Comparison of ENCODE assay signal across 13 cellular contexts in the genomic region with DNA sequence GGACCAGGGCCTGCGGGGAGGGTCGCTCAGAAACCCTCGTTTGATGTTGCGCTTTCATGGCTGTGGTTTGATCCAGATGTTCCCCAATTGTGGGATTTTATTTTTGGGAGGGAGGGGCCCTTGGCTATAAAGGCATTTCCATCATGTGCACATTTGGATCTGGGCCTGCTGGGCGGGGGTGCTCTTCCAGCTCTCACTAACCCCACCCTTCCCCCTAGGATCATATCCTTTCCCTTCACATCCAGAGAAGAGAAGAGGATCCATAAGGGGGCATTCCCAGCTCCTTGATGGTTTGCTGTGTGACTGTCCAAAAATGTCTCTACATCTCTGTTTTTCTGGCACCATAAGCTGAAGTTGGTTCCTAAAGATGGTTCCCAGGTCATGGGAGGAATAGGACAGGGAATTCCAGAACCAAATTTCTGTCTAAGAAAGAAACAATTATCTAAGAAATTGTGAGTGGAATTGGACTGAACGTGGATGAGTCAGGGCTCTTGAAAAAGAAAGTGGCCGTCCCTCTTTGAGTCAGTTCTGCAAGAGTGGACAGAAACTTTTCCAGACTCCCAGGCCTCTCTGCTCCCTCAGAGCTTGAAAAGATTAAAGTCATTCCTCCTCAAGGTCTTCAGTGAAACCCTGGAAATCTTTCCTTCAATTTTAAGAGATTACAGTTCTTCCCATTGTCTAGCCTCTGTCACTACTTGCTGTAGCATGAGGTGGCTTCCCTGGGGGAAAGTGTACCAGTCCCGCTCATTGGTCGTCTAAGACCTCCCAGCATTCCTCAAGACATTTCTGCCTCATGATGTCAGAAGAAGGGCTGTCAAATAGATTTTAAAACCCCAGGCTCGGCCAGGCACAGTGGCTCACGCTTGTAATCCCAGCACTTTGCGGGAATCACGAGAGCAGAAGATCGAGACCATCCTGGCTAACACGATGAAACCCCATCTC. TPM values are rescaled to one million over a fixed set of nuclear protein-coding genes. Genes with fewer than 3 reads are reported as not detected.
DNase-seq lines count a peak whose midpoint lies in the region; ATAC-seq, FAIRE-seq and TF ChIP-seq lines count a peak whose summit lies in the region.
"Had no signal": no experiment of that assay in that cellular context is flagged by ENCODE, and none has a peak within 500 bp of the region (broad histone marks: within the 10 kb centered on the region; RNA-seq: fewer than 3 reads in every experiment).

No MANE protein-coding gene starts in this region.

- intact Hi-C loops in HepG2 (cut with micrococcal nuclease; ENCODE audit: unreplicated experiment): no loop called here
- intact Hi-C loops in right lobe of liver (cut with DNase I): no loop called here
- intact Hi-C loops in natural killer cell (cut with micrococcal nuclease): no loop called here

- no peak for TF ChIP-seq CTCF in HepG2 (CRISPR knock-in tag; IDR thresholded peaks at IDR 0.05)
- no peak for TF ChIP-seq CTCF in right lobe of liver (IDR thresholded peaks at IDR 0.05)
- no peak for TF ChIP-seq CTCF in fibroblast of the aortic adventitia (IDR thresholded peaks at IDR 0.05; ENCODE audit: insufficient read depth, low read length)
- no peak for TF ChIP-seq CTCF in nephron progenitor cell (IDR thresholded peaks at IDR 0.05)
- TF ChIP-seq CTCF in natural killer cell (IDR thresholded peaks at IDR 0.05): no peak

- no peak for TF ChIP-seq EP300 in HepG2 (IDR thresholded peaks at IDR 0.05; ENCODE audit: low read depth in 2 of 2, low read length in 2 of 2)
- TF ChIP-seq EP300 in HepG2 (CRISPR knock-in tag; IDR thresholded peaks at IDR 0.05; ENCODE audit: borderline replicate concordance): no peak

- no peak overlapping the region for H3K27ac Mint-ChIP-seq in nephron progenitor cell
- no peak overlapping the region for H3K27ac Mint-ChIP-seq in natural killer cell
- H3K27ac Mint-ChIP-seq: memory B cell had no signal

- POLR2A ChIA-PET in HepG2 (lab: Yijun Ruan, JAX): no interaction called here

- H3K4me1 ChIP-seq in HepG2 (ENCODE audit: insufficient read depth, low read length) (peaks cover 46% of the 10 kb centered on the region), right lobe of liver (no peaks in the 10 kb centered on the region)

- no peaks in the 10 kb centered on the region for H3K79me2 ChIP-seq in HepG2 (ENCODE audit: insufficient read depth, low read length)

- WGBS in HepG2 (ENCODE audit: low lambda C conversion rate): 76% methylated on average over 15 of the region's 15 CpGs
- WGBS in right lobe of liver (ENCODE audit: insufficient coverage, low coverage, low lambda C conversion rate, missing lambda C conversion rate): 68% methylated on average over 14 of the region's 15 CpGs

- no peak overlapping the region for H3K27ac ChIP-seq in HepG2 (ENCODE audit: extremely low read length, insufficient read depth, low read length)
- no peak overlapping the region for H3K27ac ChIP-seq in right lobe of liver

- H3K9ac ChIP-seq in HepG2 (ENCODE audit: insufficient read depth, low read depth, low read length): no peak overlapping the region

- CTCF ChIA-PET in HepG2 (lab: Yijun Ruan, JAX; ENCODE audit: low intra/inter-chr PET ratio, low total read pairs): no interaction called here

- BruUV-seq in HepG2 (replicated peaks; lab: Mats Ljungman, UMichigan): no TSS peak

- H3K9me3 Mint-ChIP-seq in nephron progenitor cell (no peaks in the 10 kb centered on the region), natural killer cell (no peaks in the 10 kb centered on the region)
- H3K9me3 Mint-ChIP-seq: memory B cell had no signal

- no peak for ATAC-seq in HepG2
- ATAC-seq in right lobe of liver: no peak
- no peak for ATAC-seq in GM18873 (IDR thresholded peaks at IDR 0.05; ENCODE audit: low FRiP score, unreplicated experiment)
- no peak for ATAC-seq in natural killer cell

- no peak for FAIRE-seq in HepG2 (lab: Jason Lieb, UNC)
- no peak for FAIRE-seq in HTR-8/SVneo (lab: Jason Lieb, UNC)

- H3K4me3 ChIP-seq in HepG2 (replicated peaks in 1 of 3; ENCODE audit: insufficient read depth in 1 of 3, low read depth in 2 of 3, low read length in 3 of 3) (no peak overlapping the region), right lobe of liver (no peak overlapping the region), fibroblast of the aortic adventitia (ENCODE audit: low read depth, low read length) (no peak overlapping the region)

- DNase-seq in HepG2 (ENCODE audit: low spot score): no peak
- no peak for DNase-seq in right lobe of liver
- peak; percentile 76 for DNase-seq in fibroblast of the aortic adventitia (ENCODE audit: low read depth)
- DNase-seq in nephron progenitor cell: no peak
- no peak for DNase-seq in HTR-8/SVneo (ENCODE audit: insufficient read length, low spot score)
- no peak for DNase-seq in COLO829 (ENCODE audit: low spot score)
- no peak for DNase-seq in natural killer cell
- DNase-seq: KBM-7; NCI-H2029 treated with DMSO at 0.1 percent for 48 hours; stimulated activated CD8-positive, alpha-beta memory T cell treated with anti-CD3 and anti-CD28 coated beads, Interleukin-4, amount 100 ng/mL, for 48 hours; T1000 had no signal

- peak overlapping the region; percentile 49 for H3K4me3 Mint-ChIP-seq in nephron progenitor cell
- H3K4me3 Mint-ChIP-seq in natural killer cell: no peak overlapping the region
- H3K4me3 Mint-ChIP-seq: memory B cell had no signal

- H3K36me3 ChIP-seq in HepG2 (replicated peaks in 1 of 2; ENCODE audit: control insufficient read depth in 1 of 2, insufficient read depth in 2 of 2, low read length in 2 of 2) (no peaks in the 10 kb centered on the region), right lobe of liver (no peaks in the 10 kb centered on the region)

- H3K27me3 ChIP-seq in HepG2 (ENCODE audit: control insufficient read depth in 1 of 2, insufficient read depth in 2 of 2, low read length in 2 of 2) (no peaks in the 10 kb centered on the region), right lobe of liver (no peaks in the 10 kb centered on the region)

- TF ChIP-seq POLR2A in HepG2 (IDR thresholded peaks at IDR 0.05; ENCODE audit: insufficient read depth in 1 of 2, low read depth in 2 of 2, low read length in 2 of 2): no peak
- TF ChIP-seq POLR2A in right lobe of liver (IDR thresholded peaks at IDR 0.05): no peak

- in situ Hi-C loops in HepG2 (cut with HindIII; ENCODE audit: extremely low pct_ligation_motif_present, low pct_unique_long_range_greater_than_20kb): no loop called here

- H3K36me3 Mint-ChIP-seq in nephron progenitor cell (ENCODE audit: low read depth) (no peaks in the 10 kb centered on the region), natural killer cell (no peaks in the 10 kb centered on the region)

- TF ChIP-seq RAD21 in HepG2 (CRISPR knock-in tag; IDR thresholded peaks at IDR 0.05): no peak

- H3K27me3 Mint-ChIP-seq in nephron progenitor cell (ENCODE audit: low read depth, poor library complexity) (peaks cover 37% of the 10 kb centered on the region), natural killer cell (ENCODE audit: low read depth in 2 of 2) (peaks cover 41 to 54% of the 10 kb centered on the region in 2 donors)

- no peak overlapping the region for H2AFZ ChIP-seq in HepG2 (ENCODE audit: low read length)

- H3K9me3 ChIP-seq in HepG2 (ENCODE audit: low read length) (no peaks in the 10 kb centered on the region), right lobe of liver (no peaks in the 10 kb centered on the region)

- no peaks in the 10 kb centered on the region for H4K20me1 ChIP-seq in HepG2 (ENCODE audit: insufficient read depth, low read length)

- H3K4me2 ChIP-seq in HepG2 (ENCODE audit: low read depth, low read length): no peak overlapping the region

- peaks cover 91% of the 10 kb centered on the region for H3K4me1 Mint-ChIP-seq in nephron progenitor cell
- no peaks in the 10 kb centered on the region for H3K4me1 Mint-ChIP-seq in natural killer cell
- H3K4me1 Mint-ChIP-seq: memory B cell had no signal

TF ChIP-seq in HepG2, 621 proteins besides CTCF, POLR2A, EP300 and RAD21:
- TF ChIP-seq ZNF768 (CRISPR knock-in tag; IDR thresholded peaks at IDR 0.05) (peak; percentile 47; the same call in 1 of the 2 replicates), ZBTB20 (CRISPR knock-in tag; IDR thresholded peaks at IDR 0.05; ENCODE audit: borderline replicate concordance, low read depth) (no peak)

RNA-seq across cellular contexts. Expression of gene SMUG1, which starts 47.0 kb away (rescaled TPM):
- total RNA-seq in HepG2 (2016; rRNA removed; fragmentation: Illumina TruSeq; extraction: Trizol): 35.6 and 36.9 TPM in 2 replicates
- total RNA-seq in HepG2 (2016; cell fraction: cytosol; rRNA removed; fragmentation: Illumina TruSeq; extraction: Trizol; ENCODE audit: low read depth): 47.1 and 69.5 TPM in 2 replicates
- 33.2 and 38.5 TPM in 2 replicates for total RNA-seq in HepG2 (2016; cell fraction: insoluble cytoplasmic fraction; rRNA removed; fragmentation: Illumina TruSeq; extraction: Trizol)
- total RNA-seq in HepG2 (2016; cell fraction: membrane; rRNA removed; fragmentation: Illumina TruSeq; extraction: Trizol): 50.2 and 62.2 TPM in 2 replicates
- 19.8 and 23.2 TPM in 2 replicates for total RNA-seq in HepG2 (2016; cell fraction: nucleus; rRNA removed; fragmentation: Illumina TruSeq; extraction: Trizol)
- polyA plus RNA-seq in HepG2 (2011; rRNA removed): 31.9 and 36.1 TPM in 2 replicates
- 28.5 and 39.2 TPM in 2 replicates for polyA plus RNA-seq in HepG2 (2011; cell fraction: cytosol; rRNA removed)
- 27.2 and 35.2 TPM in 2 replicates for polyA plus RNA-seq in HepG2 (2011; cell fraction: nucleus; rRNA removed)
- polyA plus RNA-seq in HepG2 (2012): 19.2 and 20.4 TPM in 2 replicates
- polyA plus RNA-seq in HepG2 (2016; cell fraction: cytosol; fragmentation: Illumina TruSeq; extraction: Trizol; ENCODE audit: low read depth): 48.5 and 64.8 TPM in 2 replicates
- polyA plus RNA-seq in HepG2 (2016; cell fraction: insoluble cytoplasmic fraction; fragmentation: Illumina TruSeq; extraction: Trizol; ENCODE audit: low read depth): 32.5 and 38.2 TPM in 2 replicates
- polyA plus RNA-seq in HepG2 (2016; cell fraction: membrane; fragmentation: Illumina TruSeq; extraction: Trizol; ENCODE audit: low read depth): 43.2 and 48.1 TPM in 2 replicates
- 35.0 and 38.8 TPM in 2 replicates for polyA plus RNA-seq in HepG2 (2016; cell fraction: nucleus; fragmentation: Illumina TruSeq; extraction: Trizol; ENCODE audit: insufficient read depth, low read depth)
- polyA minus RNA-seq in HepG2 (2011; rRNA and poly(A)+ RNA removed; ENCODE audit: low replicate concordance): 30.8 and 73.6 TPM in 2 replicates
- 7.7 TPM in 2 replicates for polyA minus RNA-seq in HepG2 (2011; cell fraction: cytosol; rRNA and poly(A)+ RNA removed)
- polyA minus RNA-seq in HepG2 (2011; cell fraction: nucleus; rRNA and poly(A)+ RNA removed): 22.7 and 32.0 TPM in 2 replicates
- total RNA-seq in right lobe of liver: 10 to 100 TPM; 14.1 to 25.5 (median 22.4) TPM
- total RNA-seq in fibroblast of the aortic adventitia (ENCODE audit: low replicate concordance): 18.3 and 27.5 TPM in 2 replicates
- total RNA-seq in natural killer cell: 10 to 100 TPM; 10.8 to 15.6 (median 12.3) TPM
